1 cellular context compared by ENCODE assay signal in the genomic region with DNA sequence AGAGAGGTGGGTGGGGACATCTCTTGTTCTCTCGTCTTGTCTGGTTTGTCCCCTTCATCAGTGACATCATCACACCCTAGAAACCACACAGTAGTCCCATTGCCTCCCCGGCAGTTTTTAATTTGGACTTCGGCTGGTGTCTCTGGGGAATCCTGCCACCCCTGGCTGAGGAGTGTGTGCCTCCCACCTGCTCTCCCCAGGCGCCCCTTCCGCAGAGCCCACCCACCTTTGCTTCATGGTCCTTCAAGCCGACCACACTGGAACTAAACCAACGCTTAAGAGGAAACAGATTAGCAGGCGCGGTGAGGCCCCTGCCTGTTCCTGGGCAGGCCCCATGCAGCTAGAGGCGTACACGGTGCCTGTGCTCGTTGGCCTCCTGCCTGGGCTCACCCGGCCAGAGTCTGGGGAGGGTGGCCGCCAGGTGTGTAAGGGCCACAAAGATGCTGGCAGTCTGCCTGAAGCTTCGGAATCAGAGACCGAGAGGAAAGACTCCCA.
TF ChIP-seq lines count a peak whose summit lies in the region.

No MANE protein-coding gene starts in this region.

TF ChIP-seq in HCT116, 20 proteins besides CTCF, POLR2A, EP300 and RAD21 (continued from another document):
- TF ChIP-seq, protein P1, sequence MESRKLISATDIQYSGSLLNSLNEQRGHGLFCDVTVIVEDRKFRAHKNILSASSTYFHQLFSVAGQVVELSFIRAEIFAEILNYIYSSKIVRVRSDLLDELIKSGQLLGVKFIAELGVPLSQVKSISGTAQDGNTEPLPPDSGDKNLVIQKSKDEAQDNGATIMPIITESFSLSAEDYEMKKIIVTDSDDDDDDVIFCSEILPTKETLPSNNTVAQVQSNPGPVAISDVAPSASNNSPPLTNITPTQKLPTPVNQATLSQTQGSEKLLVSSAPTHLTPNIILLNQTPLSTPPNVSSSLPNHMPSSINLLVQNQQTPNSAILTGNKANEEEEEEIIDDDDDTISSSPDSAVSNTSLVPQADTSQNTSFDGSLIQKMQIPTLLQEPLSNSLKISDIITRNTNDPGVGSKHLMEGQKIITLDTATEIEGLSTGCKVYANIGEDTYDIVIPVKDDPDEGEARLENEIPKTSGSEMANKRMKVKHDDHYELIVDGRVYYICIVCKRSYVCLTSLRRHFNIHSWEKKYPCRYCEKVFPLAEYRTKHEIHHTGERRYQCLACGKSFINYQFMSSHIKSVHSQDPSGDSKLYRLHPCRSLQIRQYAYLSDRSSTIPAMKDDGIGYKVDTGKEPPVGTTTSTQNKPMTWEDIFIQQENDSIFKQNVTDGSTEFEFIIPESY (IDR thresholded peaks at IDR 0.05; ENCODE audit: extremely low read depth, insufficient replicate concordance, low read length), result no peak
- TF ChIP-seq TCF7L2 (IDR thresholded peaks at IDR 0.05; ENCODE audit: borderline replicate concordance, extremely low read depth, insufficient read depth, insufficient read length) (no peak), CEBPB (IDR thresholded peaks at IDR 0.05; ENCODE audit: low read depth) (no peak)
